Comparison of ENCODE assay signal across 10 cellular contexts in the genomic region with DNA sequence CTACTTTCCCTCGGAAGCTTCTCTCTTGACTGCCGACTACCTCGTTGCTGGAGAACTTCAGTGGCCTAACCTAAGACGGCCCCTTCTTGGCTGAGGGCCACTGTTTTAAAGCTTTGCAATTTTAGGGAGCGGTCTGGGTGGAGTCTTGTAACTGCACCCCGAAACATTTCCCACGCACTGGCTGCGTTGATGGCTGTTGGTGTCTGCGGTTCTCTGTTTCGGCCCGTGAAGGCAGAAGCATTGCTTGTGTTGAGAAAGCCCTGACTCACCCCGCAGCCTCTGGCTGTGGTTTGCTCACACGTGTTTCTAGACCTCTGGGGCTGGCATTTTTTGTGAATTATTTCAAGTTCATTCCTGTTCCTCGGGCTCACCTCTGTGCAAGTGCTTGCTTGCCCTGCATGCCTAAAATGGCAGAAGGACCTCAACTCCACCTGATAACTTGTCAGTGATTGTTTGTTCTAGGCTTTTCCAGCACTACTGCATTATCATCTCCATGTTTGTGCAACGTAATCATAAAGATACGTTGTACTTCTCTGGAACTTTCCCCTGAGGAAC.
DNase-seq lines count a peak whose midpoint lies in the region; ATAC-seq and TF ChIP-seq lines count a peak whose summit lies in the region.
"Had no signal": no experiment of that assay in that cellular context is flagged by ENCODE, and none has a peak within 500 bp of the region (broad histone marks: within the 10 kb centered on the region; RNA-seq: fewer than 3 reads in every experiment).

No MANE protein-coding gene starts in this region.

- H3K27ac ChIP-seq in DND-41 (ENCODE audit: low read length) = no peak overlapping the region
- no peak overlapping the region for H3K27ac ChIP-seq in PC-3 (ENCODE audit: low read length)
- H3K27ac ChIP-seq in mammary epithelial cell (ENCODE audit: insufficient read depth, low read depth, low read length) = peak overlapping the region; percentile 99
- peak overlapping the region in 2 of 8 donors; percentile 22 to 33 for H3K27ac ChIP-seq in spleen
- H3K27ac ChIP-seq in substantia nigra (ENCODE audit: low read depth, low read length, poor library complexity, severe bottlenecking) = no peak overlapping the region

- H4K20me1 ChIP-seq in DND-41 (ENCODE audit: insufficient read depth, low read length) (no peaks in the 10 kb centered on the region), PC-3 (ENCODE audit: low read length) (no peaks in the 10 kb centered on the region), mammary epithelial cell (ENCODE audit: insufficient read depth, low read length) (no peaks in the 10 kb centered on the region)

- dilution Hi-C loops in mammary epithelial cell (cut with HindIII; ENCODE audit: low sequenced_read_pairs) = no loop called here

- H3K4me2 ChIP-seq in DND-41 (ENCODE audit: insufficient read depth, low read length) = no peak overlapping the region
- H3K4me2 ChIP-seq in PC-3 (ENCODE audit: low read length) = peak overlapping the region; percentile 51; the same call in 1 of the 2 replicates
- H3K4me2 ChIP-seq in mammary epithelial cell (ENCODE audit: insufficient read depth, low read depth, low read length) = peak overlapping the region; percentile 71

- peaks cover 3% of the 10 kb centered on the region for H3K27me3 Mint-ChIP-seq in activated T-helper 2 cell treated with anti-CD3 and anti-CD28 coated beads, Interferon-gamma antibody, Interleukin-2, Interleukin-4, amounts not matched to agents 10 μg/mL and 5 μg/mL and 100 μg/mL, durations not matched to agents 14 hours and 24 hours and 36 hours (ENCODE audit: low read depth)

- no peaks in the 10 kb centered on the region for H3F3A ChIP-seq in PC-3 (ENCODE audit: low read length, unreplicated experiment)

- peaks cover 42% of the 10 kb centered on the region for H3K9me3 Mint-ChIP-seq in activated T-helper 2 cell treated with anti-CD3 and anti-CD28 coated beads, Interferon-gamma antibody, Interleukin-2, Interleukin-4, amounts not matched to agents 10 μg/mL and 5 μg/mL and 100 μg/mL, durations not matched to agents 14 hours and 24 hours and 36 hours

- DNase-seq in DND-41 (peak; percentile 54), PC-3 (peak; percentile 69), mammary epithelial cell (peak; percentile 100), spleen (peak; percentile 79), substantia nigra (lab: John Stamatoyannopoulos, UW) (no peak), iPS-NIHi7 (ENCODE audit: extremely low spot score) (no peak)
- no peak for DNase-seq in activated T-helper 2 cell treated with anti-CD3 and anti-CD28 coated beads, Interferon-gamma antibody, Interleukin-2, Interleukin-4, amounts not matched to agents 10 μg/mL and 5 μg/mL and 100 μg/mL, durations not matched to agents 14 hours and 24 hours and 36 hours (ENCODE audit: low spot score)
- DNase-seq in effector CD4-positive, alpha-beta T cell = no peak
- DNase-seq: hippocampal formation, NCI-H446 had no signal

- no peak for TF ChIP-seq CTCF in DND-41 (IDR thresholded peaks at IDR 0.05; ENCODE audit: borderline replicate concordance, extremely low read depth, low read length, poor library complexity, severe bottlenecking)
- TF ChIP-seq CTCF in PC-3 (conservative IDR thresholded peaks at IDR 0.05; ENCODE audit: low read depth, low read length) = no peak
- TF ChIP-seq CTCF in mammary epithelial cell (conservative IDR thresholded peaks at IDR 0.05 in 1 of 2, IDR thresholded peaks at IDR 0.05 in 1 of 2; ENCODE audit: extremely low read depth in 1 of 2, insufficient read depth in 1 of 2, low read depth in 1 of 2, low read length in 2 of 2) = peak in 1 of 2 donors; percentile 39
- TF ChIP-seq CTCF in spleen (IDR thresholded peaks at IDR 0.05 in 8 of 11, conservative IDR thresholded peaks at IDR 0.05 in 3 of 11) = no peak

- H3K36me3 Mint-ChIP-seq in activated T-helper 2 cell treated with anti-CD3 and anti-CD28 coated beads, Interferon-gamma antibody, Interleukin-2, Interleukin-4, amounts not matched to agents 10 μg/mL and 5 μg/mL and 100 μg/mL, durations not matched to agents 14 hours and 24 hours and 36 hours (ENCODE audit: low read depth) = peaks cover 8% of the 10 kb centered on the region

- H3K4me3 ChIP-seq in DND-41 (ENCODE audit: low read depth in 1 of 2, low read length in 2 of 2) (no peak overlapping the region), PC-3 (ENCODE audit: low read length) (no peak overlapping the region), mammary epithelial cell (replicated peaks in 1 of 3; ENCODE audit: insufficient read depth in 1 of 3, low read depth in 2 of 3, low read length in 3 of 3) (peak overlapping the region in 1 of 3 experiments; percentile 7), spleen (no peak overlapping the region)

- H3K9ac ChIP-seq in DND-41 (ENCODE audit: low read depth, low read length) (no peak overlapping the region), PC-3 (ENCODE audit: low read length) (no peak overlapping the region), mammary epithelial cell (ENCODE audit: insufficient read depth, low read length) (peak overlapping the region; percentile 79)

- H3K4me3 Mint-ChIP-seq in activated T-helper 2 cell treated with anti-CD3 and anti-CD28 coated beads, Interferon-gamma antibody, Interleukin-2, Interleukin-4, amounts not matched to agents 10 μg/mL and 5 μg/mL and 100 μg/mL, durations not matched to agents 14 hours and 24 hours and 36 hours (ENCODE audit: low read depth) = no peak overlapping the region

- in situ Hi-C loops in mammary epithelial cell (cut with MboI; ENCODE audit: low sequenced_read_pairs in 2 of 2) = no loop called here

- POLR2A ChIA-PET in PC-3 (lab: Charles Lee; ENCODE audit: unreplicated experiment) = no interaction called here

- BruUV-seq in PC-3 (replicated peaks; lab: Mats Ljungman, UMichigan) (no TSS peak), mammary epithelial cell (replicated peaks; lab: Mats Ljungman, UMichigan) (no TSS peak)

- peaks cover 2% of the 10 kb centered on the region for H3K4me1 Mint-ChIP-seq in activated T-helper 2 cell treated with anti-CD3 and anti-CD28 coated beads, Interferon-gamma antibody, Interleukin-2, Interleukin-4, amounts not matched to agents 10 μg/mL and 5 μg/mL and 100 μg/mL, durations not matched to agents 14 hours and 24 hours and 36 hours (ENCODE audit: low read depth)

- intact Hi-C loops in PC-3 (cut with micrococcal nuclease) (no loop called here), mammary epithelial cell (cut with micrococcal nuclease) (loop anchor here (1.0 to 5.0 kb wide), 5 partner anchors 18 to 230 kb away; partner anchors contain the start of gene ITGA6), spleen (cut with DNase I; ENCODE audit: low total_unique reads) (no loop called here)
- intact Hi-C loops in activated T-helper 2 cell treated with anti-CD3 and anti-CD28 coated beads, Interferon-gamma antibody, Interleukin-2, Interleukin-4, amounts not matched to agents 10 μg/mL and 5 μg/mL and 100 μg/mL, durations not matched to agents 14 hours and 24 hours and 36 hours (cut with micrococcal nuclease) = no loop called here

- CTCF ChIA-PET in PC-3 (lab: Charles Lee) = no interaction called here
- CTCF ChIA-PET in mammary epithelial cell (lab: Charles Lee; ENCODE audit: low non-redundant PET) = interaction anchor here (0.7 to 0.9 kb wide), 2 partner anchors 17 to 673 kb away, joined by 3 to 8 read pairs; no protein-coding TSS in a partner anchor

- H3K9me3 ChIP-seq in DND-41 (ENCODE audit: insufficient read depth, low read length, severe bottlenecking) (peaks cover 3% of the 10 kb centered on the region), PC-3 (ENCODE audit: low read length) (peaks cover 14% of the 10 kb centered on the region), mammary epithelial cell (replicated peaks; ENCODE audit: insufficient read depth, low read length) (peaks cover 20% of the 10 kb centered on the region), spleen (peaks cover 4 to 63% (median 52%) of the 10 kb centered on the region in 8 donors)

- H3K27me3 ChIP-seq in DND-41 (ENCODE audit: insufficient read depth, low read length, poor library complexity) = no peaks in the 10 kb centered on the region
- H3K27me3 ChIP-seq in PC-3 (ENCODE audit: low read length) = no peaks in the 10 kb centered on the region
- H3K27me3 ChIP-seq in mammary epithelial cell (ENCODE audit: insufficient read depth, low read length) = no peaks in the 10 kb centered on the region
- H3K27me3 ChIP-seq in spleen (replicated peaks in 1 of 7) = peaks cover 0 to 9% (median 0%) of the 10 kb centered on the region in 7 donors

- ATAC-seq in DND-41 (ENCODE audit: insufficient read depth, low read depth) (peak; percentile 91), PC-3 (peak; percentile 50)

- H3K36me3 ChIP-seq in DND-41 (ENCODE audit: insufficient read depth, low read length) (no peaks in the 10 kb centered on the region), PC-3 (ENCODE audit: low read depth, low read length) (no peaks in the 10 kb centered on the region; the same call in 1 of the 2 replicates), mammary epithelial cell (ENCODE audit: insufficient read depth, low read length) (no peaks in the 10 kb centered on the region), spleen (no peaks in the 10 kb centered on the region)

- TF ChIP-seq POLR2A in spleen (IDR thresholded peaks at IDR 0.05) = no peak

- no peak overlapping the region for H3K27ac Mint-ChIP-seq in activated T-helper 2 cell treated with anti-CD3 and anti-CD28 coated beads, Interferon-gamma antibody, Interleukin-2, Interleukin-4, amounts not matched to agents 10 μg/mL and 5 μg/mL and 100 μg/mL, durations not matched to agents 14 hours and 24 hours and 36 hours

- H2AFZ ChIP-seq in DND-41 (ENCODE audit: low read depth, low read length) (no peak overlapping the region), PC-3 (ENCODE audit: low read length) (0 out of 2 replicates have a peak overlapping the region, but pooled peaks have one; percentile 27), mammary epithelial cell (ENCODE audit: low read depth, low read length) (peak overlapping the region; percentile 14)

- H3K4me1 ChIP-seq in DND-41 (ENCODE audit: insufficient read depth, low read length) = no peaks in the 10 kb centered on the region
- H3K4me1 ChIP-seq in PC-3 (ENCODE audit: insufficient read depth, low read length) = peaks cover 18% of the 10 kb centered on the region
- H3K4me1 ChIP-seq in mammary epithelial cell (ENCODE audit: insufficient read depth, low read length) = peaks cover 39% of the 10 kb centered on the region
- H3K4me1 ChIP-seq in spleen = peaks cover 0 to 5% (median 0%) of the 10 kb centered on the region in 6 donors

- no peaks in the 10 kb centered on the region for H3K79me2 ChIP-seq in DND-41 (ENCODE audit: insufficient read depth, low read length)
- H3K79me2 ChIP-seq in PC-3 (ENCODE audit: low read length) = no peaks in the 10 kb centered on the region
- no peaks in the 10 kb centered on the region for H3K79me2 ChIP-seq in mammary epithelial cell (ENCODE audit: insufficient read depth, low read length)

- H3K9me2 ChIP-seq in PC-3 (replicated peaks; ENCODE audit: low read length) = no peaks in the 10 kb centered on the region

- 0% methylated on average over 11 of the region's 16 CpGs for WGBS in mammary epithelial cell (ENCODE audit: low coverage, missing lambda C conversion rate)
- WGBS in spleen, 5 donors = 40 to 60% (median 48%) methylated on average over 15 to 16 of the region's 16 CpGs

Comparison
In these comparisons a context has a peak if more than half of its experiments do, and no peak if none do; other contexts are left out.
1. DNase-seq: peak in DND-41 (single experiment), PC-3 (single experiment), mammary epithelial cell (single experiment) and spleen (single experiment); none in activated T-helper 2 cell treated with anti-CD3 and anti-CD28 coated beads, Interferon-gamma antibody, Interleukin-2, Interleukin-4, amounts not matched to agents 10 μg/mL and 5 μg/mL and 100 μg/mL, durations not matched to agents 14 hours and 24 hours and 36 hours (single experiment), substantia nigra (0 of 49), iPS-NIHi7 (single experiment) and effector CD4-positive, alpha-beta T cell (single experiment).